ENCODE assay signal across 15 cellular contexts in genomic region chr2:218853766-218854165, GRCh38. TPM values are rescaled to one million over a fixed set of nuclear protein-coding genes. Genes with fewer than 3 reads are reported as not detected.
DNase-seq lines count a peak whose midpoint lies in the region; FAIRE-seq and TF ChIP-seq lines count a peak whose summit lies in the region.
"Had no signal": no experiment of that assay in that cellular context is flagged by ENCODE, and none has a peak within 500 bp of the region (broad histone marks: within the 10 kb centered on the region; RNA-seq: fewer than 3 reads in every experiment).

No MANE protein-coding gene starts in this region.

- H3K9me3 Mint-ChIP-seq in astrocyte (ENCODE audit: unreplicated experiment) (peaks cover 6% of the 10 kb centered on the region), neural progenitor cell (no peaks in the 10 kb centered on the region)
- H3K9me3 Mint-ChIP-seq: naive B cell; stimulated activated effector memory CD8-positive, alpha-beta T cell treated with anti-CD3 and anti-CD28 coated beads, Interleukin-12 subunit alpha, Interleukin-12 subunit beta, amount 100 ng/mL, for 72 hours had no signal

- TF ChIP-seq POLR2A in NB4 (IDR thresholded peaks at IDR 0.05; ENCODE audit: extremely low read depth, insufficient read length) (no peak), esophagus squamous epithelium (IDR thresholded peaks at IDR 0.05) (no peak)

- no peak for FAIRE-seq in astrocyte (lab: Jason Lieb, UNC)

- WGBS in esophagus squamous epithelium, 2 donors = 24 to 28% methylated on average over 5 of the region's 5 CpGs

- H3K27ac Mint-ChIP-seq in astrocyte (ENCODE audit: unreplicated experiment) (peak overlapping the region; percentile 84), neural progenitor cell (no peak overlapping the region)
- H3K27ac Mint-ChIP-seq: stimulated activated effector memory CD8-positive, alpha-beta T cell treated with anti-CD3 and anti-CD28 coated beads, Interleukin-12 subunit alpha, Interleukin-12 subunit beta, amount 100 ng/mL, for 72 hours had no signal

- intact Hi-C loops in esophagus squamous epithelium (cut with DNase I) = no loop called here

- H3K9me3 ChIP-seq in astrocyte (ENCODE audit: insufficient read depth, low read depth, low read length) (no peaks in the 10 kb centered on the region), neural progenitor cell (ENCODE audit: low read depth) (no peaks in the 10 kb centered on the region), MM.1S (replicated peaks; ENCODE audit: insufficient read depth, low read length) (no peaks in the 10 kb centered on the region), esophagus squamous epithelium (no peaks in the 10 kb centered on the region)
- H3K9me3 ChIP-seq: Caco-2 had no signal

- peaks cover 5% of the 10 kb centered on the region for H3K4me1 ChIP-seq in astrocyte (ENCODE audit: insufficient read depth, low read length)
- H3K4me1 ChIP-seq in neural progenitor cell = peaks cover 11% of the 10 kb centered on the region
- H3K4me1 ChIP-seq in MM.1S (ENCODE audit: low read length) = no peaks in the 10 kb centered on the region
- H3K4me1 ChIP-seq in esophagus squamous epithelium = peaks cover 0 to 15% (median 0%) of the 10 kb centered on the region in 3 donors

- no peak overlapping the region for H3K9ac ChIP-seq in astrocyte (ENCODE audit: low read length)
- no peak overlapping the region for H3K9ac ChIP-seq in neural progenitor cell
- no peak overlapping the region for H3K9ac ChIP-seq in MM.1S (ENCODE audit: low read length)

- no peak for TF ChIP-seq CTCF in NB4 (IDR thresholded peaks at IDR 0.05; ENCODE audit: low read depth, low read length)
- TF ChIP-seq CTCF in astrocyte (IDR thresholded peaks at IDR 0.05; ENCODE audit: insufficient read depth, low read depth, low read length) = no peak
- no peak for TF ChIP-seq CTCF in neural progenitor cell (IDR thresholded peaks at IDR 0.05)
- no peak for TF ChIP-seq CTCF in MM.1S (IDR thresholded peaks at IDR 0.05; ENCODE audit: low read length)
- no peak for TF ChIP-seq CTCF in esophagus squamous epithelium (IDR thresholded peaks at IDR 0.05)

- H3K36me3 Mint-ChIP-seq in astrocyte (ENCODE audit: low read depth, unreplicated experiment) = peaks cover 4% of the 10 kb centered on the region
- H3K36me3 Mint-ChIP-seq in neural progenitor cell = no peaks in the 10 kb centered on the region
- H3K36me3 Mint-ChIP-seq: naive B cell; stimulated activated effector memory CD8-positive, alpha-beta T cell treated with anti-CD3 and anti-CD28 coated beads, Interleukin-12 subunit alpha, Interleukin-12 subunit beta, amount 100 ng/mL, for 72 hours had no signal

- no peak overlapping the region for H3K27ac ChIP-seq in astrocyte (ENCODE audit: low read depth, low read length)
- H3K27ac ChIP-seq in neural progenitor cell = no peak overlapping the region
- no peak overlapping the region for H3K27ac ChIP-seq in MM.1S (ENCODE audit: low read length)
- H3K27ac ChIP-seq in esophagus squamous epithelium = no peak overlapping the region

- H3K36me3 ChIP-seq in astrocyte (ENCODE audit: insufficient read depth, low read length) = no peaks in the 10 kb centered on the region
- no peaks in the 10 kb centered on the region for H3K36me3 ChIP-seq in neural progenitor cell
- no peaks in the 10 kb centered on the region for H3K36me3 ChIP-seq in MM.1S (replicated peaks; ENCODE audit: insufficient read depth, low read length)
- H3K36me3 ChIP-seq in esophagus squamous epithelium = no peaks in the 10 kb centered on the region

- H3K27me3 ChIP-seq in astrocyte (ENCODE audit: insufficient read depth, low read length) (peaks cover 55% of the 10 kb centered on the region), neural progenitor cell (peaks cover 83% of the 10 kb centered on the region), MM.1S (replicated peaks; ENCODE audit: insufficient read depth, low read length) (peaks cover 56% of the 10 kb centered on the region), esophagus squamous epithelium (peaks cover 6 to 98% (median 15%) of the 10 kb centered on the region in 4 donors)

- H3K4me3 ChIP-seq in NB4 (ENCODE audit: low read depth, low read length) (peak overlapping the region; percentile 8), astrocyte (ENCODE audit: insufficient read depth, low read depth, low read length) (no peak overlapping the region), neural progenitor cell (no peak overlapping the region), MM.1S (ENCODE audit: low read length) (no peak overlapping the region), esophagus squamous epithelium (no peak overlapping the region)

- H3K4me3 Mint-ChIP-seq in astrocyte (ENCODE audit: unreplicated experiment) (no peak overlapping the region), neural progenitor cell (no peak overlapping the region)
- H3K4me3 Mint-ChIP-seq: stimulated activated effector memory CD8-positive, alpha-beta T cell treated with anti-CD3 and anti-CD28 coated beads, Interleukin-12 subunit alpha, Interleukin-12 subunit beta, amount 100 ng/mL, for 72 hours had no signal

- DNase-seq in H4 (ENCODE audit: low spot score) = peak; percentile 65
- DNase-seq in NB4 (ENCODE audit: low read depth) = peak; percentile 98
- DNase-seq in astrocyte (ENCODE audit: low read depth) = peak; percentile 55
- DNase-seq in neural progenitor cell (ENCODE audit: low spot score) = no peak
- no peak for DNase-seq in stimulated activated CD4-positive, alpha-beta T cell treated with anti-CD3 and anti-CD28 coated beads, Interleukin-4, amount 100 ng/mL, for 24 hours
- no peak for DNase-seq in MM.1S
- DNase-seq in esophagus squamous epithelium (lab: John Stamatoyannopoulos, UW) = no peak
- DNase-seq in GF-D8 (lab: John Stamatoyannopoulos, UW) = no peak
- DNase-seq: activated CD4-positive, CD25-positive, alpha-beta regulatory T cell; activated gamma-delta T cell treated with Interleukin-2 at 50 U/mL for 16 hours; effector memory CD4-positive, alpha-beta T cell; naive B cell; NCI-H1048 had no signal

- peaks cover 68% of the 10 kb centered on the region for H3K27me3 Mint-ChIP-seq in astrocyte (ENCODE audit: low read depth, unreplicated experiment)
- peaks cover 61% of the 10 kb centered on the region for H3K27me3 Mint-ChIP-seq in neural progenitor cell (ENCODE audit: insufficient read depth, low read depth)

- no peaks in the 10 kb centered on the region for H3K79me2 ChIP-seq in astrocyte (ENCODE audit: insufficient read depth, low read length)
- no peaks in the 10 kb centered on the region for H3K79me2 ChIP-seq in neural progenitor cell (ENCODE audit: low read depth)
- H3K79me2 ChIP-seq in MM.1S (ENCODE audit: low read length) = no peaks in the 10 kb centered on the region

- H3F3A ChIP-seq in neural progenitor cell (ENCODE audit: low read depth) (peaks cover 14% of the 10 kb centered on the region), MM.1S (ENCODE audit: insufficient read depth, low read length) (no peaks in the 10 kb centered on the region)

- peaks cover 27% of the 10 kb centered on the region for H3K4me1 Mint-ChIP-seq in astrocyte (ENCODE audit: low read depth, unreplicated experiment)
- peaks cover 1% of the 10 kb centered on the region for H3K4me1 Mint-ChIP-seq in neural progenitor cell

- peak overlapping the region; percentile 22 for H2AFZ ChIP-seq in astrocyte (ENCODE audit: low read depth, low read length)
- H2AFZ ChIP-seq in neural progenitor cell (replicated peaks) = peak overlapping the region; percentile 18
- H2AFZ ChIP-seq in MM.1S (ENCODE audit: low read length) = no peak overlapping the region

- H3K4me2 ChIP-seq in astrocyte (ENCODE audit: low read length) (peak overlapping the region; percentile 7), neural progenitor cell (peak overlapping the region; percentile 28), MM.1S (ENCODE audit: low read depth, low read length) (no peak overlapping the region)

- H3K9me2 ChIP-seq in MM.1S (replicated peaks; ENCODE audit: insufficient read depth, low read length) = no peaks in the 10 kb centered on the region

- no peaks in the 10 kb centered on the region for H4K20me1 ChIP-seq in astrocyte (ENCODE audit: insufficient read depth, low read length)
- H4K20me1 ChIP-seq in neural progenitor cell (ENCODE audit: low read depth) = peaks cover 11% of the 10 kb centered on the region
- no peaks in the 10 kb centered on the region for H4K20me1 ChIP-seq in MM.1S (ENCODE audit: insufficient read depth, low read length)

RNA-seq across cellular contexts. Expression of gene WNT6, which starts 5.8 kb away (rescaled TPM):
- total RNA-seq in H4 (2014; rRNA removed; shearing (Covaris generic)) = 0.21 and 2.1 TPM in 2 replicates
- 1.3 and 2.6 TPM in 2 replicates for total RNA-seq in astrocyte
- total RNA-seq in neural progenitor cell (ENCODE audit: low replicate concordance) = not detected in 2 replicates
- total RNA-seq in esophagus squamous epithelium = under 1 TPM in 2 of 4 donors, not detected in 2; 0.73 to 0.76 TPM

RNA-seq across cellular contexts. Expression of gene PRKAG3, which starts 22.2 kb away (rescaled TPM):
- not detected in 2 replicates for total RNA-seq in H4 (2014; rRNA removed; shearing (Covaris generic))
- total RNA-seq in astrocyte = not detected in 2 replicates
- not detected in 2 replicates for total RNA-seq in neural progenitor cell (ENCODE audit: low replicate concordance)
- total RNA-seq in esophagus squamous epithelium = not detected
- total RNA-seq: Caco-2 had no signal

RNA-seq across cellular contexts. Expression of gene WNT10A, which starts 26.9 kb away (rescaled TPM):
- 0.12 TPM in 1 of 2 replicates, not detected in the other for total RNA-seq in H4 (2014; rRNA removed; shearing (Covaris generic))
- 0.91 and 2.5 TPM in 2 replicates for total RNA-seq in astrocyte
- total RNA-seq in neural progenitor cell (ENCODE audit: low replicate concordance) = not detected in 2 replicates
- 10 to 100 TPM in 2 of 4 donors, 1 to 10 TPM in 2; 8.0 to 19.1 (median 11.9) TPM for total RNA-seq in esophagus squamous epithelium

Comparison
In these comparisons a context has a peak if more than half of its experiments do, and no peak if none do; other contexts are left out.
1. DNase-seq: peak in H4 (single experiment), NB4 (single experiment) and astrocyte (single experiment); none in neural progenitor cell (single experiment), stimulated activated CD4-positive, alpha-beta T cell treated with anti-CD3 and anti-CD28 coated beads, Interleukin-4, amount 100 ng/mL, for 24 hours (single experiment), MM.1S (single experiment), esophagus squamous epithelium (single experiment) and GF-D8 (single experiment).